ENCODE assay signal across 15 cellular contexts in genomic region chr20:47825011-47825762, GRCh38.
"Had no signal": no experiment of that assay in that cellular context is flagged by ENCODE, and none has a peak within 500 bp of the region (broad histone marks: within the 10 kb centered on the region; RNA-seq: fewer than 3 reads in every experiment).

No MANE protein-coding gene starts in this region.

- H3K36me3 Mint-ChIP-seq: activated CD4-positive, alpha-beta memory T cell treated with anti-CD3 and anti-CD28 coated beads for 36 hours; activated naive CD8-positive, alpha-beta T cell treated with anti-CD3 and anti-CD28 coated beads, Interleukin-2, amount 10 ng/mL, durations not matched to agents 7 days and 5 days; natural killer cell; type B pancreatic cell had no signal

- H3K27ac ChIP-seq: cardiac muscle cell, neutrophil had no signal

- H3K4me3 Mint-ChIP-seq: activated B cell treated with CpG ODN at 0.5 μM for 24 hours; activated CD4-positive, alpha-beta memory T cell treated with anti-CD3 and anti-CD28 coated beads for 36 hours; activated naive CD8-positive, alpha-beta T cell treated with anti-CD3 and anti-CD28 coated beads, Interleukin-2, amount 10 ng/mL, durations not matched to agents 7 days and 5 days; activated T-helper 1 cell treated with anti-CD3 and anti-CD28 coated beads, Interleukin-12 subunit alpha, Interleukin-12 subunit beta, Interleukin-2, Interleukin-4 antibody, amounts not matched to agents 30 ng/mL and 10 ng/mL and 1 ng/mL, durations not matched to agents 14 hours and 24 hours and 36 hours; effector memory CD8-positive, alpha-beta T cell; natural killer cell; stimulated activated naive CD8-positive, alpha-beta T cell treated with anti-CD3 and anti-CD28 coated beads, Interleukin-15, amount 100 ng/mL, for 72 hours; type B pancreatic cell had no signal

- H3K27me3 Mint-ChIP-seq: stimulated activated naive CD8-positive, alpha-beta T cell treated with anti-CD3 and anti-CD28 coated beads, Interleukin-15, amount 100 ng/mL, for 72 hours had no signal

- H3K36me3 ChIP-seq: cardiac muscle cell, neutrophil had no signal

- ATAC-seq: effector memory CD8-positive, alpha-beta T cell; natural killer cell; stimulated activated naive CD8-positive, alpha-beta T cell treated with anti-CD3 and anti-CD28 coated beads, Interleukin-15, amount 100 ng/mL, for 72 hours had no signal

- H3K9me3 ChIP-seq: neutrophil had no signal

- DNase-seq: activated B cell treated with CpG ODN at 0.5 μM for 24 hours; activated CD4-positive, alpha-beta memory T cell treated with anti-CD3 and anti-CD28 coated beads for 36 hours; activated CD4-positive, alpha-beta T cell treated with anti-CD3 and anti-CD28 coated beads for 4 hours; activated naive CD4-positive, alpha-beta T cell; activated naive CD8-positive, alpha-beta T cell treated with anti-CD3 and anti-CD28 coated beads, Interleukin-2, amount 10 ng/mL, durations not matched to agents 7 days and 5 days; activated T-cell treated with anti-CD3 and anti-CD28 coated beads for 4 hours; amygdala; effector memory CD8-positive, alpha-beta T cell; mesenchymal stem cell; natural killer cell; stimulated activated naive CD8-positive, alpha-beta T cell treated with anti-CD3 and anti-CD28 coated beads, Interleukin-15, amount 100 ng/mL, for 72 hours had no signal

- H3K4me1 Mint-ChIP-seq: activated naive CD8-positive, alpha-beta T cell treated with anti-CD3 and anti-CD28 coated beads, Interleukin-2, amount 10 ng/mL, durations not matched to agents 7 days and 5 days; natural killer cell; stimulated activated naive CD8-positive, alpha-beta T cell treated with anti-CD3 and anti-CD28 coated beads, Interleukin-15, amount 100 ng/mL, for 72 hours had no signal

- H3K4me3 ChIP-seq: cardiac muscle cell had no signal

- H3K27ac Mint-ChIP-seq: activated B cell treated with CpG ODN at 0.5 μM for 24 hours; activated CD4-positive, alpha-beta memory T cell treated with anti-CD3 and anti-CD28 coated beads for 36 hours; activated naive CD8-positive, alpha-beta T cell treated with anti-CD3 and anti-CD28 coated beads, Interleukin-2, amount 10 ng/mL, durations not matched to agents 7 days and 5 days; activated T-helper 1 cell treated with anti-CD3 and anti-CD28 coated beads, Interleukin-12 subunit alpha, Interleukin-12 subunit beta, Interleukin-2, Interleukin-4 antibody, amounts not matched to agents 30 ng/mL and 10 ng/mL and 1 ng/mL, durations not matched to agents 14 hours and 24 hours and 36 hours; effector memory CD8-positive, alpha-beta T cell; natural killer cell; type B pancreatic cell had no signal

- H3K9me3 Mint-ChIP-seq: activated B cell treated with CpG ODN at 0.5 μM for 24 hours; activated CD4-positive, alpha-beta memory T cell treated with anti-CD3 and anti-CD28 coated beads for 36 hours; activated naive CD8-positive, alpha-beta T cell treated with anti-CD3 and anti-CD28 coated beads, Interleukin-2, amount 10 ng/mL, durations not matched to agents 7 days and 5 days; activated T-helper 1 cell treated with anti-CD3 and anti-CD28 coated beads, Interleukin-12 subunit alpha, Interleukin-12 subunit beta, Interleukin-2, Interleukin-4 antibody, amounts not matched to agents 30 ng/mL and 10 ng/mL and 1 ng/mL, durations not matched to agents 14 hours and 24 hours and 36 hours; effector memory CD8-positive, alpha-beta T cell; natural killer cell; stimulated activated naive CD8-positive, alpha-beta T cell treated with anti-CD3 and anti-CD28 coated beads, Interleukin-15, amount 100 ng/mL, for 72 hours had no signal
